8 cellular contexts compared by ENCODE assay signal in genomic region chr1:109509176-109510134, GRCh38. TPM values are rescaled to one million over a fixed set of nuclear protein-coding genes. Genes with fewer than 3 reads are reported as not detected.
DNase-seq lines count a peak whose midpoint lies in the region; ATAC-seq and TF ChIP-seq lines count a peak whose summit lies in the region.

Gene AMIGO1, minus strand, starts transcription at chr1:109509727. Its CDS starts 815 bp downstream, at chr1:109508912.

- no peak within 1 kb of the TSS for H3K27ac ChIP-seq in suprapubic skin

- peak within 1 kb of the TSS; percentile 45 for H3K4me3 ChIP-seq in Caco-2 (ENCODE audit: low read depth, low read length)
- peak within 1 kb of the TSS; percentile 37 for H3K4me3 ChIP-seq in HAP-1
- peak within 1 kb of the TSS; percentile 82 for H3K4me3 ChIP-seq in suprapubic skin

- TF ChIP-seq POLR2A in erythroblast (IDR thresholded peaks at IDR 0.05; ENCODE audit: low read length) (no peak), suprapubic skin (IDR thresholded peaks at IDR 0.05) (no peak)

- CTCF ChIA-PET in Caco-2 (lab: Charles Lee): interaction anchor here (0.6 to 1.3 kb wide), 4 partner anchors 9 to 23 kb away, joined by 3 to 6 read pairs (median 4); no protein-coding TSS in a partner anchor

- peaks cover 6% of the 10 kb centered on the region for H3K4me1 Mint-ChIP-seq in Caco-2 (ENCODE audit: low read depth, unreplicated experiment)
- H3K4me1 Mint-ChIP-seq in naive B cell: peaks cover 17 to 25% (median 20%) of the 10 kb centered on the region in 3 donors

- DNase-seq in Caco-2: peak in 1 of 2 experiments; percentile 61
- peak; percentile 34 to 82 for DNase-seq in HAP-1 (ENCODE audit: low spot score in 2 of 2)
- peak; percentile 72 for DNase-seq in NCI-H69 (lab: John Stamatoyannopoulos, UW)
- DNase-seq in activated T-cell treated with anti-CD3 and anti-CD28 coated beads for 48 hours (ENCODE audit: low read depth): peak; percentile 62
- peak; percentile 60 to 69 for DNase-seq in erythroblast (lab: John Stamatoyannopoulos, UW)
- DNase-seq in naive B cell: peak; percentile 58
- DNase-seq in suprapubic skin (ENCODE audit: low spot score in 2 of 2): no peak
- no peak for DNase-seq in NCI-H226

- H3K27ac Mint-ChIP-seq in Caco-2 (ENCODE audit: unreplicated experiment) (peak within 1 kb of the TSS; percentile 30), naive B cell (peak within 1 kb of the TSS; percentile 47 to 94 (median 80))

- intact Hi-C loops in Caco-2 (cut with micrococcal nuclease; ENCODE audit: unreplicated experiment): no loop called here

- no peak for TF ChIP-seq EP300 in suprapubic skin (IDR thresholded peaks at IDR 0.05)

- in situ Hi-C loops in HAP-1 (cut with MboI; ENCODE audit: low sequenced_read_pairs): no loop called here

- no peaks in the 10 kb centered on the region for H3K9me3 Mint-ChIP-seq in Caco-2 (ENCODE audit: unreplicated experiment)
- H3K9me3 Mint-ChIP-seq in naive B cell: no peaks in the 10 kb centered on the region

- no peaks in the 10 kb centered on the region for H3K36me3 ChIP-seq in Caco-2 (ENCODE audit: control insufficient read depth, insufficient read depth, low read length)
- H3K36me3 ChIP-seq in HAP-1 (replicated peaks): no peaks in the 10 kb centered on the region
- no peaks in the 10 kb centered on the region for H3K36me3 ChIP-seq in suprapubic skin

- H3K9me3 ChIP-seq in Caco-2 (no peaks in the 10 kb centered on the region), HAP-1 (no peaks in the 10 kb centered on the region), suprapubic skin (no peaks in the 10 kb centered on the region)

- 3% methylated on average over 19 of the region's 100 CpGs for WGBS in suprapubic skin

- peak; percentile 71 to 83 for ATAC-seq in naive B cell (ENCODE audit: low read depth in 2 of 2)

- H3K4me1 ChIP-seq in Caco-2 (no peaks in the 10 kb centered on the region), HAP-1 (peaks cover 8% of the 10 kb centered on the region), suprapubic skin (peaks cover 18% of the 10 kb centered on the region)

- TF ChIP-seq CTCF in Caco-2 (IDR thresholded peaks at IDR 0.05; ENCODE audit: insufficient read depth in 1 of 2, low read depth in 1 of 2, low read length in 1 of 2, severe bottlenecking in 1 of 2, unreplicated experiment in 1 of 2) (no peak), suprapubic skin (IDR thresholded peaks at IDR 0.05) (no peak)

- H3K4me3 Mint-ChIP-seq in Caco-2 (ENCODE audit: unreplicated experiment): peak within 1 kb of the TSS; percentile 76
- H3K4me3 Mint-ChIP-seq in naive B cell: peak within 1 kb of the TSS; percentile 87 to 97 (median 92)

- H3K27me3 ChIP-seq in Caco-2 (replicated peaks; ENCODE audit: control insufficient read depth, insufficient read depth, low read length): no peaks in the 10 kb centered on the region
- 0 out of 2 replicates have a peak, but pooled peaks cover 2% of the 10 kb centered on the region for H3K27me3 ChIP-seq in HAP-1 (ENCODE audit: low read depth)
- H3K27me3 ChIP-seq in suprapubic skin: no peaks in the 10 kb centered on the region

- H3K27me3 Mint-ChIP-seq in Caco-2 (ENCODE audit: insufficient read depth, unreplicated experiment) (peaks cover 10% of the 10 kb centered on the region), naive B cell (peaks cover 9 to 39% (median 28%) of the 10 kb centered on the region in 3 donors)

- POLR2A ChIA-PET in Caco-2 (lab: Charles Lee): no interaction called here

- no TSS peak for BruUV-seq in Caco-2 (replicated peaks; lab: Mats Ljungman, UMichigan)

- no peaks in the 10 kb centered on the region for H3K36me3 Mint-ChIP-seq in Caco-2 (ENCODE audit: insufficient read depth, unreplicated experiment)
- H3K36me3 Mint-ChIP-seq in naive B cell: no peaks in the 10 kb centered on the region

RNA-seq across cellular contexts. Expression of gene AMIGO1, which starts in this region (rescaled TPM):
- total RNA-seq in Caco-2 (2022) (1.1 and 1.5 TPM in 2 replicates), suprapubic skin (1 to 10 TPM; 2.1 to 8.5 (median 4.7) TPM)
- polyA plus RNA-seq in naive B cell (ENCODE audit: low read depth in 6 of 6): 1 to 10 TPM in 3 of 6 donors, under 1 TPM in 2, not detected in 1; 0.37 to 1.8 (median 1.0) TPM

Comparison
In these comparisons a context has a peak if more than half of its experiments do, and no peak if none do; other contexts are left out.
1. DNase-seq: peak in HAP-1 (2 of 2), NCI-H69 (single experiment), activated T-cell treated with anti-CD3 and anti-CD28 coated beads for 48 hours (single experiment), erythroblast (2 of 2) and naive B cell (single experiment); none in suprapubic skin (0 of 2) and NCI-H226 (single experiment).
2. Peak in every context shown above with its lines, with median percentiles within 50 percentile points of each other: H3K4me3 ChIP-seq.